In genomic region chr17:3732171-3732570, GRCh38 we compare ENCODE assay signal across 10 cellular contexts. TPM values are rescaled to one million over a fixed set of nuclear protein-coding genes. Genes with fewer than 3 reads are reported as not detected.
DNase-seq lines count a peak whose midpoint lies in the region; ATAC-seq and TF ChIP-seq lines count a peak whose summit lies in the region.
"Had no signal": no experiment of that assay in that cellular context is flagged by ENCODE, and none has a peak within 500 bp of the region (broad histone marks: within the 10 kb centered on the region; RNA-seq: fewer than 3 reads in every experiment).

No MANE protein-coding gene starts in this region.

- no peak overlapping the region for H3K4me2 ChIP-seq in OCI-LY1 (ENCODE audit: low read length)

- H3K4me1 ChIP-seq in ACC112 (ENCODE audit: control insufficient read depth, insufficient read depth, low read length, unreplicated experiment) (peaks cover 15% of the 10 kb centered on the region), OCI-LY1 (ENCODE audit: insufficient read depth, low read length, severe bottlenecking) (no peaks in the 10 kb centered on the region)

- no peaks in the 10 kb centered on the region for H4K20me1 ChIP-seq in OCI-LY1 (ENCODE audit: insufficient read depth, low read length)

- no peaks in the 10 kb centered on the region for H3F3A ChIP-seq in OCI-LY1 (ENCODE audit: insufficient read depth, low read length)

- H3K4me3 ChIP-seq in ACC112 (ENCODE audit: low read depth, low read length) (no peak overlapping the region), OCI-LY1 (ENCODE audit: low read depth, low read length, poor library complexity, severe bottlenecking) (no peak overlapping the region)

- no peaks in the 10 kb centered on the region for H3K9me3 ChIP-seq in OCI-LY1 (ENCODE audit: low read length)

- ATAC-seq in GM19395 (IDR thresholded peaks at IDR 0.05; ENCODE audit: unreplicated experiment) = peak; percentile 73
- ATAC-seq: natural killer cell treated with Interleukin-12 subunit alpha and Interleukin-12 subunit beta and Interleukin-15 and Interleukin-18, amount 100 ng/mL, for 72 hours had no signal

- no peak overlapping the region for H3K27ac ChIP-seq in ACC112 (ENCODE audit: low read depth, low read length)
- no peak overlapping the region for H3K27ac ChIP-seq in OCI-LY1 (ENCODE audit: low read depth, low read length, poor library complexity, severe bottlenecking)

- H3K79me2 ChIP-seq in ACC112 (ENCODE audit: control insufficient read depth, insufficient read depth, low read length, unreplicated experiment) (peaks cover 4% of the 10 kb centered on the region), OCI-LY1 (ENCODE audit: insufficient read depth, low read length) (no peaks in the 10 kb centered on the region)

- H3K9me2 ChIP-seq in OCI-LY1 (ENCODE audit: low read depth, low read length) = no peaks in the 10 kb centered on the region

- H3K36me3 ChIP-seq in ACC112 (ENCODE audit: insufficient read depth, low read length) (no peaks in the 10 kb centered on the region), OCI-LY1 (ENCODE audit: insufficient read depth, low read length) (peaks cover 7% of the 10 kb centered on the region)

- H3K9ac ChIP-seq in OCI-LY1 (ENCODE audit: low read length) = no peak overlapping the region

- DNase-seq in iris pigment epithelial cell (ENCODE audit: low read depth) (peak; percentile 25), DMS79 (lab: John Stamatoyannopoulos, UW) (no peak), NCI-H774 (lab: John Stamatoyannopoulos, UW) (no peak), dermis blood vessel endothelial cell (no peak)
- DNase-seq in activated naive CD4-positive, alpha-beta T cell (lab: John Stamatoyannopoulos, UW) = no peak
- DNase-seq: NCI-H82 had no signal

- no peaks in the 10 kb centered on the region for H3K27me3 ChIP-seq in ACC112 (ENCODE audit: insufficient read depth, low read length)
- no peaks in the 10 kb centered on the region for H3K27me3 ChIP-seq in OCI-LY1 (ENCODE audit: insufficient read depth, low read length)

- peak overlapping the region; percentile 50 for H2AFZ ChIP-seq in ACC112 (ENCODE audit: low read length, unreplicated experiment)
- H2AFZ ChIP-seq in OCI-LY1 (ENCODE audit: low read length) = no peak overlapping the region

- peak; percentile 37; the same call in 1 of the 2 replicates for TF ChIP-seq CTCF in OCI-LY1 (IDR thresholded peaks at IDR 0.05; ENCODE audit: low read length)

RNA-seq across cellular contexts. Expression of gene HASPIN, which starts 8.5 kb away (rescaled TPM):
- 4.3 and 14.3 TPM in 2 replicates for total RNA-seq in dermis blood vessel endothelial cell

RNA-seq across cellular contexts. Expression of gene P2RX5, which starts 36.2 kb away (rescaled TPM):
- total RNA-seq in dermis blood vessel endothelial cell = 0.23 and 0.51 TPM in 2 replicates
